ENCODE assay signal across 24 cellular contexts in the genomic region with DNA sequence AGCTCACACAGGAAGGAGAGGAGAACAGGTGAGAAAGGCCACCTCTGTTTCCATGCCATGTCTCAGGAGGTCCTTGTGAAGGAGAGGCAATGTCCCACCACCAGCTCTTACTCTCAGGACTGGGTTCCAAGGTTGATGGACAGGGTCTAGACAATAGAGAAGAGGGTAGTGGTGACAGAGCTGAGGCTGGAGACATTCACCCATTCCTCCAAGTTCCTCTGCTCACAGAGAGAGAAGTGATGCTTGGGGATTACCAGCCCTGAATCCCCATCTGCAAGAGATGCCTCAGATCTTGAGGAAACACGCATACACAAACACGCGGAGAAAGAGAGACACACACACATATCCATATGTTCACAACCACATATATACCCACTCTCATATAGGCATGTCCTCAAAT.
"Had no signal": no experiment of that assay in that cellular context is flagged by ENCODE, and none has a peak within 500 bp of the region (broad histone marks: within the 10 kb centered on the region; RNA-seq: fewer than 3 reads in every experiment).

No MANE protein-coding gene starts in this region.

- H3K27ac Mint-ChIP-seq: mesothelial cell of epicardium; naive thymus-derived CD4-positive, alpha-beta T cell; stimulated activated naive CD8-positive, alpha-beta T cell treated with anti-CD3 and anti-CD28 coated beads, Interleukin-15, amount 100 ng/mL, for 72 hours; type B pancreatic cell had no signal

- H3K27me3 ChIP-seq: hepatocyte, ovary, tibial nerve, uterus had no signal

- H3K27me3 Mint-ChIP-seq: stimulated activated naive CD8-positive, alpha-beta T cell treated with anti-CD3 and anti-CD28 coated beads, Interleukin-15, amount 100 ng/mL, for 72 hours had no signal

- H3K27ac ChIP-seq: hepatocyte, left ventricle myocardium inferior, ovary, prostate gland, tibial nerve, uterus had no signal

- DNase-seq: islet precursor cell; left ventricle myocardium inferior; mesendoderm; naive thymus-derived CD4-positive, alpha-beta T cell; ovary; retina; right cardiac atrium; stimulated activated CD4-positive, alpha-beta T cell treated with anti-CD3 and anti-CD28 coated beads, Interleukin-12 subunit alpha, Interleukin-12 subunit beta, amount 100 ng/mL, for 4 hours; stimulated activated CD4-positive, alpha-beta T cell treated with anti-CD3 and anti-CD28 coated beads, Interleukin-15, amount 100 ng/mL, for 24 hours; stimulated activated CD4-positive, alpha-beta T cell treated with anti-CD3 and anti-CD28 coated beads, Interleukin-2, amount 100 ng/mL, for 24 hours; stimulated activated CD4-positive, alpha-beta T cell treated with anti-CD3 and anti-CD28 coated beads, Interleukin-4, amount 100 ng/mL, for 1 hour; stimulated activated naive CD4-positive, alpha-beta T cell treated with Interleukin-2 at 50 U/mL for 16 hours; stimulated activated naive CD8-positive, alpha-beta T cell treated with anti-CD3 and anti-CD28 coated beads, Interleukin-15, amount 100 ng/mL, for 72 hours; substantia nigra; uterus had no signal

- ATAC-seq: naive thymus-derived CD4-positive, alpha-beta T cell; right cardiac atrium; sciatic nerve; stimulated activated naive CD8-positive, alpha-beta T cell treated with anti-CD3 and anti-CD28 coated beads, Interleukin-15, amount 100 ng/mL, for 72 hours had no signal

- H3K9me3 ChIP-seq: prostate gland, uterus had no signal

- H3K4me1 Mint-ChIP-seq: mesothelial cell of epicardium had no signal

- H3K4me3 ChIP-seq: hepatocyte, left ventricle myocardium inferior, lung, ovary, prostate gland, skin epidermis, tibial nerve, uterus had no signal

- H3K36me3 Mint-ChIP-seq: mesothelial cell of epicardium, type B pancreatic cell had no signal

- H3K4me3 Mint-ChIP-seq: mesothelial cell of epicardium; naive thymus-derived CD4-positive, alpha-beta T cell; natural killer cell treated with Interleukin-12 subunit alpha and Interleukin-12 subunit beta and Interleukin-15 and Interleukin-18, amount 100 ng/mL, for 72 hours; stimulated activated naive CD8-positive, alpha-beta T cell treated with anti-CD3 and anti-CD28 coated beads, Interleukin-15, amount 100 ng/mL, for 72 hours; type B pancreatic cell had no signal

- H3K36me3 ChIP-seq: left ventricle myocardium inferior, ovary, prostate gland, tibial nerve, uterus had no signal

- H3K4me1 ChIP-seq: left ventricle myocardium inferior, prostate gland, tibial nerve, uterus had no signal
